In the genomic region with DNA sequence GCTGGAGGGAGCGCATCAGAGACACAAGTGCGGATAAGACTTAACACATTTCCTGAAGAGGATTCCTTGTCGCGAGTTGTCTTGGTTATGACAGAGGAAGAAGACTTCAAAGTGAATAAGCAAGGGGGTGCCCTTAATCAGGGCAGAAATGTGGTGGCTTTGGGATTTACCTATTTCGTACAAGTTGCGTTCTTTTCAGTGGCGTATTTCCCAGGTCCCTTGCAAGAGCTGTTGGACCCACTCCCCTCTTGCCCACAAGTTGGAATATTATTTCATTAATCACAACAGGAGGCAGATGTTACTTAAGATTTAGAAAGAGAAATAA, we compare ENCODE assay signal across 8 cellular contexts.
A peak's percentile ranks its signal among the peaks of the same experiment; 100 is the strongest.
DNase-seq lines count a peak whose midpoint lies in the region; ATAC-seq and TF ChIP-seq lines count a peak whose summit lies in the region.

No MANE protein-coding gene starts in this region.

- peak overlapping the region; percentile 95 for H3K27ac Mint-ChIP-seq in mesothelial cell of epicardium

- no peak for DNase-seq in left ventricle myocardium inferior
- DNase-seq in left ventricle myocardium superior: no peak
- no peak for DNase-seq in caudate nucleus (lab: John Stamatoyannopoulos, UW)
- DNase-seq in mesothelial cell of epicardium (ENCODE audit: low spot score in 2 of 2, unreplicated experiment in 2 of 2): no peak
- DNase-seq in uterus: no peak
- DNase-seq in NCI-H82 (lab: John Stamatoyannopoulos, UW): no peak
- DNase-seq in NCI-H2196 (lab: John Stamatoyannopoulos, UW; ENCODE audit: unreplicated experiment): no peak
- no peak for DNase-seq in activated CD4-positive, alpha-beta T cell treated with anti-CD3 and anti-CD28 coated beads for 48 hours

- H3K36me3 ChIP-seq in left ventricle myocardium inferior: no peaks in the 10 kb centered on the region
- no peaks in the 10 kb centered on the region for H3K36me3 ChIP-seq in uterus

- intact Hi-C loops in left ventricle myocardium inferior (cut with micrococcal nuclease) (no loop called here), left ventricle myocardium superior (cut with micrococcal nuclease) (no loop called here), uterus (cut with DNase I; ENCODE audit: low total_unique reads) (no loop called here)

- H3K4me1 ChIP-seq in left ventricle myocardium inferior: peaks cover 32% of the 10 kb centered on the region
- no peaks in the 10 kb centered on the region for H3K4me1 ChIP-seq in uterus

- ATAC-seq in left ventricle myocardium superior: no peak

- no peak for TF ChIP-seq POLR2A in uterus (IDR thresholded peaks at IDR 0.05)

- H3K27me3 Mint-ChIP-seq in mesothelial cell of epicardium (ENCODE audit: low read depth): no peaks in the 10 kb centered on the region

- no peaks in the 10 kb centered on the region for H3K9me3 ChIP-seq in left ventricle myocardium inferior (replicated peaks)
- no peaks in the 10 kb centered on the region for H3K9me3 ChIP-seq in uterus

- H3K27ac ChIP-seq in left ventricle myocardium inferior (replicated peaks): peak overlapping the region; percentile 97
- H3K27ac ChIP-seq in caudate nucleus (ENCODE audit: low read depth, low read length): peak overlapping the region; percentile 96
- peak overlapping the region; percentile 86 to 91 for H3K27ac ChIP-seq in uterus

- no peaks in the 10 kb centered on the region for H3K36me3 Mint-ChIP-seq in mesothelial cell of epicardium

- H3K27me3 ChIP-seq in left ventricle myocardium inferior (ENCODE audit: low read depth): no peaks in the 10 kb centered on the region
- no peaks in the 10 kb centered on the region for H3K27me3 ChIP-seq in uterus

- H3K4me1 Mint-ChIP-seq in mesothelial cell of epicardium: peaks cover 69% of the 10 kb centered on the region

- H3K4me3 ChIP-seq in left ventricle myocardium inferior: peak overlapping the region; percentile 78
- peak overlapping the region; percentile 47 to 56 for H3K4me3 ChIP-seq in uterus

- TF ChIP-seq CTCF in left ventricle myocardium inferior (IDR thresholded peaks at IDR 0.05; ENCODE audit: borderline replicate concordance): no peak
- TF ChIP-seq CTCF in mesothelial cell of epicardium (IDR thresholded peaks at IDR 0.05; ENCODE audit: unreplicated experiment): peak; percentile 10
- no peak for TF ChIP-seq CTCF in uterus (IDR thresholded peaks at IDR 0.05)

- H3K9me3 Mint-ChIP-seq in mesothelial cell of epicardium: no peaks in the 10 kb centered on the region

- peak overlapping the region; percentile 85 for H3K4me3 Mint-ChIP-seq in mesothelial cell of epicardium
